In genomic region chr21:25421327-25422028, GRCh38 we compare ENCODE assay signal across 8 cellular contexts.
DNase-seq lines count a peak whose midpoint lies in the region; ATAC-seq and TF ChIP-seq lines count a peak whose summit lies in the region.

No MANE protein-coding gene starts in this region.

- no peak overlapping the region for H3K4me3 ChIP-seq in smooth muscle cell

- peaks cover 25% of the 10 kb centered on the region for H3K27me3 ChIP-seq in smooth muscle cell (ENCODE audit: low read depth)

- H3K27me3 Mint-ChIP-seq in effector memory CD8-positive, alpha-beta T cell: peaks cover 32 to 36% of the 10 kb centered on the region in 2 donors

- no peaks in the 10 kb centered on the region for H3K9me3 ChIP-seq in smooth muscle cell (replicated peaks; ENCODE audit: low read depth)

- H4K20me1 ChIP-seq in smooth muscle cell (ENCODE audit: low read depth): no peaks in the 10 kb centered on the region

- no peaks in the 10 kb centered on the region for H3K36me3 ChIP-seq in smooth muscle cell (ENCODE audit: low read depth)

- H3K4me3 Mint-ChIP-seq in effector memory CD8-positive, alpha-beta T cell: peak overlapping the region; percentile 37 to 48

- no peaks in the 10 kb centered on the region for H3K79me2 ChIP-seq in smooth muscle cell (ENCODE audit: low read depth)

- peak; percentile 76 for ATAC-seq in GM18498 (IDR thresholded peaks at IDR 0.05; ENCODE audit: unreplicated experiment)
- peak; percentile 67 for ATAC-seq in HG02763 (IDR thresholded peaks at IDR 0.05; ENCODE audit: unreplicated experiment)
- ATAC-seq in activated CD4-positive, CD25-positive, alpha-beta regulatory T cell treated with anti-CD3 and anti-CD28 coated beads, Interleukin-2, amount 50 U/mL, for 24 hours: peak; percentile 91 to 96
- peak; percentile 94 for ATAC-seq in effector memory CD8-positive, alpha-beta T cell (replicated peaks)

- peaks cover 4 to 6% of the 10 kb centered on the region in 2 donors for H3K4me1 Mint-ChIP-seq in effector memory CD8-positive, alpha-beta T cell (ENCODE audit: low read depth in 2 of 2)

- peak; percentile 65 for DNase-seq in ACHN
- peak; percentile 34 for DNase-seq in NCI-H146 (lab: John Stamatoyannopoulos, UW)
- peak; percentile 48 to 51 (median 49) for DNase-seq in effector memory CD8-positive, alpha-beta T cell
- DNase-seq in smooth muscle cell (lab: John Stamatoyannopoulos, UW; ENCODE audit: unreplicated experiment): no peak
- no peak for DNase-seq in C1 segment of cervical spinal cord (lab: John Stamatoyannopoulos, UW)

- H3K27ac Mint-ChIP-seq in effector memory CD8-positive, alpha-beta T cell: peak overlapping the region; percentile 71 to 82

- in situ Hi-C loops in ACHN (cut with HindIII; ENCODE audit: low pct_ligation_motif_present, low pct_unique_long_range_greater_than_20kb, low sequenced_read_pairs): no loop called here

- H3K9ac ChIP-seq in smooth muscle cell (ENCODE audit: low read depth): no peak overlapping the region

- TF ChIP-seq CTCF in smooth muscle cell (IDR thresholded peaks at IDR 0.05; ENCODE audit: borderline replicate concordance, insufficient read depth, poor library complexity, severe bottlenecking): peak; percentile 32

- no peaks in the 10 kb centered on the region for H3F3A ChIP-seq in smooth muscle cell (ENCODE audit: low read depth)

- H3K36me3 Mint-ChIP-seq in effector memory CD8-positive, alpha-beta T cell (ENCODE audit: insufficient read depth): no peaks in the 10 kb centered on the region

- H2AFZ ChIP-seq in smooth muscle cell (ENCODE audit: low read depth): no peak overlapping the region

- 37% methylated on average over 6 of the region's 6 CpGs for WGBS in smooth muscle cell (ENCODE audit: low lambda C conversion rate)

- no peak overlapping the region for H3K27ac ChIP-seq in smooth muscle cell (ENCODE audit: low read depth)

- H3K4me2 ChIP-seq in smooth muscle cell: no peak overlapping the region

- H3K4me1 ChIP-seq in smooth muscle cell (ENCODE audit: low read depth): no peaks in the 10 kb centered on the region

- H3K9me3 Mint-ChIP-seq in effector memory CD8-positive, alpha-beta T cell: no peaks in the 10 kb centered on the region

Comparison
In these comparisons a context has a peak if more than half of its experiments do, and no peak if none do; other contexts are left out.
1. DNase-seq: peak in ACHN (single experiment), NCI-H146 (single experiment) and effector memory CD8-positive, alpha-beta T cell (3 of 3); none in smooth muscle cell (single experiment) and C1 segment of cervical spinal cord (0 of 14).
2. Peak in every context shown above with its lines, with median percentiles within 50 percentile points of each other: ATAC-seq.